ENCODE assay signal across 18 cellular contexts in the genomic region with DNA sequence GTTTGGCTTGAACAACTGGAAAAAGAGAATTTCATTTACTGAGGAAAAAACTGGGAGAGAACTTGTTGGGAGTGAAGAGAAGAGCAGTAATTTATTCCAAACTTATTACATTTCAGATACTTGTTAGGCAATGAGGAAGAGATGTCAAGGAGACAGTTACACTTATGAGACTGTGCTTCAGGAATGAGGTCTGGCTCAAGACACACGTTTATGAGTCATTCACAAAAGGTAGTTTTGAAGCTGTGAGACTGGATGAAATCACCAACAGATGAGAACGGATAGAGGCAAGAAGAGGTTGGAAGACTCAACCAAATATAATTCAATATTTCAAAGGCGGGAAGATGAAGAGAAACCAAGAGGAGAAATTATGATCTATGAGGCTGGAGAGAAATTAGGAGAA.
DNase-seq lines count a peak whose midpoint lies in the region; ATAC-seq and TF ChIP-seq lines count a peak whose summit lies in the region.
"Had no signal": no experiment of that assay in that cellular context is flagged by ENCODE, and none has a peak within 500 bp of the region (broad histone marks: within the 10 kb centered on the region; RNA-seq: fewer than 3 reads in every experiment).

No MANE protein-coding gene starts in this region.

- H2BK5ac ChIP-seq in trophoblast cell (ENCODE audit: low read depth, low read length, poor library complexity), result no peak overlapping the region

- H3K9me3 Mint-ChIP-seq in activated T-cell treated with anti-CD3 and anti-CD28 coated beads, Interleukin-2, amount 50 U/mL, for 4 hours, result peaks cover 16% of the 10 kb centered on the region
- H3K9me3 Mint-ChIP-seq: CD14-positive monocyte had no signal

- no peak overlapping the region for H2BK12ac ChIP-seq in trophoblast cell (ENCODE audit: low read length)

- no peaks in the 10 kb centered on the region for H3K79me2 ChIP-seq in trophoblast cell (ENCODE audit: control insufficient read depth, insufficient read depth, low read length, poor library complexity)

- H4K8ac ChIP-seq in trophoblast cell (ENCODE audit: low read depth, low read length), result no peak overlapping the region

- H3K4me2 ChIP-seq in trophoblast cell (ENCODE audit: low read length), result no peak overlapping the region
- H3K4me2 ChIP-seq: A549 had no signal

- no peaks in the 10 kb centered on the region for H3K27me3 ChIP-seq in trophoblast cell (ENCODE audit: insufficient read depth, low read length)
- H3K27me3 ChIP-seq: SJCRH30 had no signal

- no peaks in the 10 kb centered on the region for H3K79me1 ChIP-seq in trophoblast cell (ENCODE audit: low read length)

- no peak overlapping the region for H2AFZ ChIP-seq in trophoblast cell (ENCODE audit: insufficient read depth, low read length, poor library complexity)

- no peak overlapping the region for H2AK5ac ChIP-seq in trophoblast cell (ENCODE audit: low read length)

- no peaks in the 10 kb centered on the region for H3K4me1 Mint-ChIP-seq in activated T-cell treated with anti-CD3 and anti-CD28 coated beads, Interleukin-2, amount 50 U/mL, for 4 hours (ENCODE audit: low read depth)
- H3K4me1 Mint-ChIP-seq: CD14-positive monocyte had no signal

- H2BK120ac ChIP-seq in trophoblast cell (ENCODE audit: insufficient read depth, low read length, poor library complexity), result no peak overlapping the region

- DNase-seq in ELR (ENCODE audit: low read depth) (peak; percentile 6), M059J (ENCODE audit: low read depth) (peak; percentile 10), epithelial cell of esophagus (ENCODE audit: low read depth) (peak; percentile 85), trophoblast cell (peak; percentile 24 to 68), medulla oblongata (ENCODE audit: extremely low spot score) (no peak)
- no peak for DNase-seq in activated T-cell treated with anti-CD3 and anti-CD28 coated beads, Interleukin-2, amount 50 U/mL, for 4 hours
- DNase-seq in activated CD4-positive, alpha-beta T cell treated with anti-CD3 and anti-CD28 coated beads for 48 hours, result no peak
- DNase-seq: AML-193, H7, MV-4-11, NCI-H1417, NCI-H1930, NCI-H446, NCI-H69, SJCRH30 had no signal

- H3K4ac ChIP-seq in trophoblast cell (ENCODE audit: low read depth, low read length), result no peak overlapping the region

- H3K9ac ChIP-seq in trophoblast cell (ENCODE audit: low read length), result no peak overlapping the region

- no peaks in the 10 kb centered on the region for H3K27me3 Mint-ChIP-seq in activated T-cell treated with anti-CD3 and anti-CD28 coated beads, Interleukin-2, amount 50 U/mL, for 4 hours (ENCODE audit: low read depth)

- H3K36me3 ChIP-seq in trophoblast cell (ENCODE audit: control insufficient read depth in 1 of 2, insufficient read depth in 2 of 2, low read length in 2 of 2), result no peaks in the 10 kb centered on the region
- H3K36me3 ChIP-seq: SJCRH30 had no signal

- H3K4me3 ChIP-seq in epithelial cell of esophagus (ENCODE audit: low read length), result no peak overlapping the region
- no peak overlapping the region for H3K4me3 ChIP-seq in trophoblast cell (ENCODE audit: low read depth, low read length)
- H3K4me3 ChIP-seq: A549, SJCRH30 had no signal

- TF ChIP-seq CTCF in epithelial cell of esophagus (IDR thresholded peaks at IDR 0.05; ENCODE audit: insufficient read depth, low read depth, low read length, missing control alignments), result no peak

- no peak overlapping the region for H3K23ac ChIP-seq in trophoblast cell (ENCODE audit: low read length)

- ATAC-seq in HG03457 (IDR thresholded peaks at IDR 0.05; ENCODE audit: unreplicated experiment), result no peak
- ATAC-seq in activated T-cell treated with anti-CD3 and anti-CD28 coated beads, Interleukin-2, amount 50 U/mL, for 4 hours, result no peak
- ATAC-seq: A549 had no signal

- H3K36me3 Mint-ChIP-seq in activated T-cell treated with anti-CD3 and anti-CD28 coated beads, Interleukin-2, amount 50 U/mL, for 4 hours (ENCODE audit: insufficient read depth), result no peaks in the 10 kb centered on the region
- H3K36me3 Mint-ChIP-seq: CD14-positive monocyte had no signal

- WGBS in trophoblast cell (ENCODE audit: extremely low coverage, insufficient coverage, insufficient read length), result no CpG with 5 or more reads among the region's 3 CpGs

- H3K4me1 ChIP-seq in trophoblast cell (ENCODE audit: control insufficient read depth in 1 of 2, insufficient read depth in 2 of 2, low read length in 2 of 2), result no peaks in the 10 kb centered on the region
- H3K4me1 ChIP-seq: A549, SJCRH30 had no signal

- no peaks in the 10 kb centered on the region for H3K9me3 ChIP-seq in trophoblast cell (ENCODE audit: insufficient read depth, low read depth, low read length)
- H3K9me3 ChIP-seq: A549, SJCRH30 had no signal

- H4K12ac ChIP-seq in trophoblast cell (ENCODE audit: low read depth, low read length), result no peak overlapping the region

- no peak overlapping the region for H4K91ac ChIP-seq in trophoblast cell (ENCODE audit: low read depth, low read length)

- H3K18ac ChIP-seq in trophoblast cell (ENCODE audit: low read length), result no peak overlapping the region

- no peak overlapping the region for H3K27ac ChIP-seq in trophoblast cell (ENCODE audit: low read depth, low read length)
- H3K27ac ChIP-seq: A549, SJCRH30 had no signal

- no peak overlapping the region for H3K4me3 Mint-ChIP-seq in activated T-cell treated with anti-CD3 and anti-CD28 coated beads, Interleukin-2, amount 50 U/mL, for 4 hours
- H3K4me3 Mint-ChIP-seq: CD14-positive monocyte had no signal

- H3K14ac ChIP-seq in trophoblast cell (ENCODE audit: low read length), result no peak overlapping the region

Comparison
In these comparisons a context has a peak if more than half of its experiments do, and no peak if none do; other contexts are left out.
1. DNase-seq: peak in ELR (single experiment), M059J (single experiment), epithelial cell of esophagus (single experiment) and trophoblast cell (2 of 2); none in medulla oblongata (single experiment), activated T-cell treated with anti-CD3 and anti-CD28 coated beads, Interleukin-2, amount 50 U/mL, for 4 hours (single experiment) and activated CD4-positive, alpha-beta T cell treated with anti-CD3 and anti-CD28 coated beads for 48 hours (single experiment).